In the genomic region with DNA sequence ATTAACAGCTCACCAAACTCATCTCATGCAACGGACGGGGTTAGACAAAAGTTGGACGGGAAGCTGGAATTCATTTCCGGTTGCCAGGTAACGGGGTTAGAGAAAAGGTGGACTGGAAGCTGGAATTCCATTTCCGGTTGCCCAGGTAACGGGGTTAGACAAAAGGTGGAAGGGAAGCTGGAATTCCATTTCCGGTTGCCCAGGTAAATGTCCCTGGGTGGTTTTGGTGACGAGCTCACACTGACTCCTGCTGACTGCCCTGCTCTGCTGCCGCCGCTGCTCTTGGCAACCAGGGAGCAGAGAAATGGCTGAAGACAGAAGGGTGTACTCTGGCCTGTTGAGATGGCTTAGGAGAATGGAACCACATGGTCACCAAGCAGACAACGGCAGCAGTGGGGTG, we compare ENCODE assay signal across 14 cellular contexts.
"Had no signal": no experiment of that assay in that cellular context is flagged by ENCODE, and none has a peak within 500 bp of the region (broad histone marks: within the 10 kb centered on the region; RNA-seq: fewer than 3 reads in every experiment).

No MANE protein-coding gene starts in this region.

- ATAC-seq: effector memory CD8-positive, alpha-beta T cell; left ventricle myocardium superior; stimulated activated memory B cell treated with anti-CD40 and anti-IgM and Interleukin-4, amounts not matched to agents 10 μg/mL and 1 μg/mL and 100 μg/mL, for 72 hours had no signal

- H3K27me3 Mint-ChIP-seq: activated B cell treated with CpG ODN at 0.5 μM for 24 hours; effector memory CD8-positive, alpha-beta T cell; stimulated activated memory B cell treated with anti-CD40 and anti-IgM and Interleukin-4, amounts not matched to agents 10 μg/mL and 1 μg/mL and 100 μg/mL, for 72 hours had no signal

- H3K9me3 ChIP-seq: adrenal gland, right atrium auricular region, SK-N-SH, tibial artery had no signal

- H3K4me3 Mint-ChIP-seq: activated B cell treated with CpG ODN at 0.5 μM for 24 hours; effector memory CD8-positive, alpha-beta T cell; mesothelial cell of epicardium; stimulated activated memory B cell treated with anti-CD40 and anti-IgM and Interleukin-4, amounts not matched to agents 10 μg/mL and 1 μg/mL and 100 μg/mL, for 72 hours had no signal

- H3K4me3 ChIP-seq: adrenal gland, right atrium auricular region, skin epidermis, tibial artery had no signal

- H3K9ac ChIP-seq: SK-N-SH had no signal

- H3K27ac Mint-ChIP-seq: activated B cell treated with CpG ODN at 0.5 μM for 24 hours; activated T-helper 2 cell treated with anti-CD3 and anti-CD28 coated beads, Interferon-gamma antibody, Interleukin-2, Interleukin-4, amounts not matched to agents 10 μg/mL and 5 μg/mL and 100 μg/mL, durations not matched to agents 14 hours and 24 hours and 36 hours; mesothelial cell of epicardium; stimulated activated memory B cell treated with anti-CD40 and anti-IgM and Interleukin-4, amounts not matched to agents 10 μg/mL and 1 μg/mL and 100 μg/mL, for 72 hours had no signal

- DNase-seq: activated B cell treated with CpG ODN at 0.5 μM for 24 hours; activated naive CD4-positive, alpha-beta T cell treated with anti-CD3 and anti-CD28 coated beads, Interleukin-2, amount 50 U/mL, for 16 hours; adrenal gland; central memory CD4-positive, alpha-beta T cell; cortex of kidney; effector memory CD8-positive, alpha-beta T cell; left ventricle myocardium superior; SK-N-SH; tibial artery had no signal

- H3K9me3 Mint-ChIP-seq: activated B cell treated with CpG ODN at 0.5 μM for 24 hours; activated T-helper 2 cell treated with anti-CD3 and anti-CD28 coated beads, Interferon-gamma antibody, Interleukin-2, Interleukin-4, amounts not matched to agents 10 μg/mL and 5 μg/mL and 100 μg/mL, durations not matched to agents 14 hours and 24 hours and 36 hours; effector memory CD8-positive, alpha-beta T cell; mesothelial cell of epicardium; stimulated activated memory B cell treated with anti-CD40 and anti-IgM and Interleukin-4, amounts not matched to agents 10 μg/mL and 1 μg/mL and 100 μg/mL, for 72 hours had no signal

- H3K27me3 ChIP-seq: adrenal gland, right atrium auricular region, tibial artery had no signal

- H3K4me1 ChIP-seq: adrenal gland, tibial artery had no signal

- H3K4me2 ChIP-seq: SK-N-SH had no signal

- H3K27ac ChIP-seq: adrenal gland, right atrium auricular region, skin epidermis, tibial artery had no signal
